In genomic region chr3:185716436-185717090, GRCh38 we compare ENCODE assay signal across 18 cellular contexts.
DNase-seq lines count a peak whose midpoint lies in the region; ATAC-seq and TF ChIP-seq lines count a peak whose summit lies in the region.
"Had no signal": no experiment of that assay in that cellular context is flagged by ENCODE, and none has a peak within 500 bp of the region (broad histone marks: within the 10 kb centered on the region; RNA-seq: fewer than 3 reads in every experiment).

No MANE protein-coding gene starts in this region.

- H3K9me3 ChIP-seq in Caco-2 = no peaks in the 10 kb centered on the region
- no peaks in the 10 kb centered on the region for H3K9me3 ChIP-seq in SK-N-MC (ENCODE audit: low read depth, low read length)
- no peaks in the 10 kb centered on the region for H3K9me3 ChIP-seq in esophagus squamous epithelium
- H3K9me3 ChIP-seq: left ventricle myocardium inferior, pancreas had no signal

- peaks cover 63% of the 10 kb centered on the region for H3K4me1 ChIP-seq in Caco-2
- H3K4me1 ChIP-seq in esophagus squamous epithelium = peaks cover 0 to 33% (median 13%) of the 10 kb centered on the region in 3 donors
- H3K4me1 ChIP-seq: pancreas had no signal

- H3K36me3 Mint-ChIP-seq in Caco-2 (ENCODE audit: insufficient read depth, unreplicated experiment) (peaks cover 35% of the 10 kb centered on the region), nephron (ENCODE audit: low read depth) (peaks cover 25% of the 10 kb centered on the region)
- H3K36me3 Mint-ChIP-seq: activated naive CD8-positive, alpha-beta T cell treated with anti-CD3 and anti-CD28 coated beads, Interleukin-2, amount 10 ng/mL, durations not matched to agents 7 days and 5 days; stimulated activated memory B cell treated with anti-CD40 and anti-IgM and Interleukin-4, amounts not matched to agents 10 μg/mL and 1 μg/mL and 100 μg/mL, for 72 hours had no signal

- WGBS in esophagus squamous epithelium, 2 donors = 60 to 63% methylated on average over 7 to 8 of the region's 8 CpGs

- H3K27ac Mint-ChIP-seq in Caco-2 (ENCODE audit: unreplicated experiment) (peak overlapping the region; percentile 23), nephron (peak overlapping the region; percentile 20 to 70 (median 48))
- H3K27ac Mint-ChIP-seq: activated B cell treated with CpG ODN at 0.5 μM for 24 hours; activated naive CD8-positive, alpha-beta T cell treated with anti-CD3 and anti-CD28 coated beads, Interleukin-2, amount 10 ng/mL, durations not matched to agents 7 days and 5 days; B cell; stimulated activated memory B cell treated with anti-CD40 and anti-IgM and Interleukin-4, amounts not matched to agents 10 μg/mL and 1 μg/mL and 100 μg/mL, for 72 hours had no signal

- H3K9ac ChIP-seq in SK-N-MC (ENCODE audit: insufficient read length) = no peak overlapping the region

- H3K27me3 Mint-ChIP-seq in Caco-2 (ENCODE audit: insufficient read depth, unreplicated experiment) = no peaks in the 10 kb centered on the region
- H3K27me3 Mint-ChIP-seq in nephron (ENCODE audit: low read depth) = no peaks in the 10 kb centered on the region

- H3K27me3 ChIP-seq in Caco-2 (replicated peaks; ENCODE audit: control insufficient read depth, insufficient read depth, low read length) (no peaks in the 10 kb centered on the region), esophagus squamous epithelium (no peaks in the 10 kb centered on the region)
- H3K27me3 ChIP-seq: pancreas had no signal

- TF ChIP-seq CTCF in Caco-2 (IDR thresholded peaks at IDR 0.05; ENCODE audit: insufficient read depth in 1 of 2, low read depth in 1 of 2, low read length in 1 of 2, severe bottlenecking in 1 of 2, unreplicated experiment in 1 of 2) (no peak), esophagus squamous epithelium (IDR thresholded peaks at IDR 0.05) (no peak), nephron (IDR thresholded peaks at IDR 0.05; ENCODE audit: unreplicated experiment in 3 of 3) (no peak), coronary artery (IDR thresholded peaks at IDR 0.05) (no peak)

- POLR2A ChIA-PET in Caco-2 (lab: Charles Lee) = no interaction called here

- H3K27ac ChIP-seq in SK-N-MC (peak overlapping the region; percentile 44; the same call in 1 of the 2 replicates), esophagus squamous epithelium (peak overlapping the region; percentile 7 to 69 (median 49)), coronary artery (no peak overlapping the region)
- H3K27ac ChIP-seq: left ventricle myocardium inferior, pancreas had no signal

- H3K4me3 Mint-ChIP-seq in Caco-2 (ENCODE audit: unreplicated experiment) (no peak overlapping the region), nephron (peak overlapping the region in 1 of 3 experiments; percentile 2)
- H3K4me3 Mint-ChIP-seq: activated B cell treated with CpG ODN at 0.5 μM for 24 hours; activated naive CD8-positive, alpha-beta T cell treated with anti-CD3 and anti-CD28 coated beads, Interleukin-2, amount 10 ng/mL, durations not matched to agents 7 days and 5 days; B cell; stimulated activated memory B cell treated with anti-CD40 and anti-IgM and Interleukin-4, amounts not matched to agents 10 μg/mL and 1 μg/mL and 100 μg/mL, for 72 hours had no signal

- no peak for DNase-seq in Caco-2
- no peak for DNase-seq in SK-N-MC (ENCODE audit: low read depth, low spot score)
- DNase-seq in esophagus squamous epithelium (lab: John Stamatoyannopoulos, UW) = no peak
- no peak for DNase-seq in activated gamma-delta T cell treated with Interleukin-2 at 50 U/mL for 16 hours
- DNase-seq in coronary artery (ENCODE audit: low spot score) = no peak
- DNase-seq: activated B cell treated with CpG ODN at 0.5 μM for 24 hours; activated CD8-positive, alpha-beta memory T cell treated with anti-CD3 and anti-CD28 coated beads, Interleukin-2, amount 50 U/mL, for 4 hours; activated naive CD8-positive, alpha-beta T cell treated with anti-CD3 and anti-CD28 coated beads, Interleukin-2, amount 10 ng/mL, durations not matched to agents 7 days and 5 days; left ventricle myocardium inferior; NCI-H69; pancreas; Right ventricle myocardium superior; stimulated activated CD4-positive, alpha-beta T cell treated with anti-CD3 and anti-CD28 coated beads, Interleukin-2, amount 100 ng/mL, for 48 hours had no signal

- BruUV-seq in Caco-2 (replicated peaks; lab: Mats Ljungman, UMichigan) = no TSS peak

- no peak for TF ChIP-seq POLR2A in esophagus squamous epithelium (IDR thresholded peaks at IDR 0.05)

- ATAC-seq in esophagus mucosa (no peak), GM21825 (IDR thresholded peaks at IDR 0.05; ENCODE audit: unreplicated experiment) (no peak)
- ATAC-seq: stimulated activated memory B cell treated with anti-CD40 and anti-IgM and Interleukin-4, amounts not matched to agents 10 μg/mL and 1 μg/mL and 100 μg/mL, for 72 hours had no signal

- intact Hi-C loops in Caco-2 (cut with micrococcal nuclease; ENCODE audit: unreplicated experiment) (loop anchor here (5.0 kb wide), 1 partner anchor 39 kb away; no protein-coding TSS in a partner anchor), esophagus squamous epithelium (cut with DNase I) (no loop called here)

- CTCF ChIA-PET in Caco-2 (lab: Charles Lee) = interaction anchor here (0.7 to 1.1 kb wide), 3 partner anchors 17 to 52 kb away, joined by 3 read pairs; no protein-coding TSS in a partner anchor

- H3K4me1 Mint-ChIP-seq in Caco-2 (ENCODE audit: low read depth, unreplicated experiment) (peaks cover 64% of the 10 kb centered on the region), nephron (peaks cover 55% of the 10 kb centered on the region)
- H3K4me1 Mint-ChIP-seq: activated B cell treated with CpG ODN at 0.5 μM for 24 hours; activated naive CD8-positive, alpha-beta T cell treated with anti-CD3 and anti-CD28 coated beads, Interleukin-2, amount 10 ng/mL, durations not matched to agents 7 days and 5 days; B cell; stimulated activated memory B cell treated with anti-CD40 and anti-IgM and Interleukin-4, amounts not matched to agents 10 μg/mL and 1 μg/mL and 100 μg/mL, for 72 hours had no signal

- no peak overlapping the region for H3K4me3 ChIP-seq in Caco-2 (ENCODE audit: low read depth, low read length)
- H3K4me3 ChIP-seq in SK-N-MC = no peak overlapping the region
- H3K4me3 ChIP-seq in esophagus squamous epithelium = no peak overlapping the region
- H3K4me3 ChIP-seq in coronary artery = no peak overlapping the region
- H3K4me3 ChIP-seq: left ventricle myocardium inferior, pancreas had no signal

- H3K36me3 ChIP-seq in Caco-2 (ENCODE audit: control insufficient read depth, insufficient read depth, low read length) (no peaks in the 10 kb centered on the region), SK-N-MC (ENCODE audit: insufficient read depth, low read length) (peaks cover 5% of the 10 kb centered on the region; the same call in 1 of the 2 replicates), esophagus squamous epithelium (no peaks in the 10 kb centered on the region)
- H3K36me3 ChIP-seq: left ventricle myocardium inferior, pancreas had no signal

- no peaks in the 10 kb centered on the region for H3K9me3 Mint-ChIP-seq in Caco-2 (ENCODE audit: unreplicated experiment)
- no peaks in the 10 kb centered on the region for H3K9me3 Mint-ChIP-seq in nephron
- H3K9me3 Mint-ChIP-seq: activated naive CD8-positive, alpha-beta T cell treated with anti-CD3 and anti-CD28 coated beads, Interleukin-2, amount 10 ng/mL, durations not matched to agents 7 days and 5 days; stimulated activated memory B cell treated with anti-CD40 and anti-IgM and Interleukin-4, amounts not matched to agents 10 μg/mL and 1 μg/mL and 100 μg/mL, for 72 hours had no signal

Comparison
In these comparisons a context has a peak if more than half of its experiments do, and no peak if none do; other contexts are left out.
1. H3K27ac ChIP-seq: peak in SK-N-MC (single experiment) and esophagus squamous epithelium (4 of 4); none in coronary artery (0 of 2).